Comparison of ENCODE assay signal across 16 cellular contexts in genomic region chr7:77459311-77459726, GRCh38. TPM values are rescaled to one million over a fixed set of nuclear protein-coding genes. Genes with fewer than 3 reads are reported as not detected.
A peak's percentile ranks its signal among the peaks of the same experiment; 100 is the strongest.
DNase-seq lines count a peak whose midpoint lies in the region; ATAC-seq and TF ChIP-seq lines count a peak whose summit lies in the region.
"Had no signal": no experiment of that assay in that cellular context is flagged by ENCODE, and none has a peak within 500 bp of the region (broad histone marks: within the 10 kb centered on the region; RNA-seq: fewer than 3 reads in every experiment).

No MANE protein-coding gene starts in this region.

- no TSS peak for BruUV-seq in HCT116 (replicated peaks; lab: Mats Ljungman, UMichigan)

- H3K4me1 ChIP-seq in HCT116 (ENCODE audit: control insufficient read depth in 1 of 2, insufficient read depth in 2 of 2, low read length in 2 of 2) (peaks cover 0 to 13% of the 10 kb centered on the region in 2 experiments; a peak in 2 of 4 replicates), Karpas-422 (ENCODE audit: low read length) (no peaks in the 10 kb centered on the region)
- H3K4me1 ChIP-seq: BE2C had no signal

- TF ChIP-seq CTCF in HCT116 (IDR thresholded peaks at IDR 0.05 in 2 of 3, conservative IDR thresholded peaks at IDR 0.05 in 1 of 3; ENCODE audit: borderline replicate concordance in 1 of 3, insufficient read depth in 1 of 3, low read depth in 2 of 3, low read length in 2 of 3) (no peak), glutamatergic neuron (IDR thresholded peaks at IDR 0.05; ENCODE audit: partially characterized antibody, unreplicated experiment) (no peak), mesothelial cell of epicardium (IDR thresholded peaks at IDR 0.05; ENCODE audit: unreplicated experiment) (no peak)

- CTCF ChIA-PET in HCT116 (lab: Charles Lee) = no interaction called here

- H3K4me1 Mint-ChIP-seq in glutamatergic neuron (ENCODE audit: low read depth, unreplicated experiment) (peaks cover 2% of the 10 kb centered on the region), mesothelial cell of epicardium (no peaks in the 10 kb centered on the region)

- H3K27me3 Mint-ChIP-seq in glutamatergic neuron (ENCODE audit: unreplicated experiment) (no peaks in the 10 kb centered on the region), mesothelial cell of epicardium (ENCODE audit: low read depth) (no peaks in the 10 kb centered on the region)

- H3K4me3 ChIP-seq in HCT116 (replicated peaks in 1 of 2; ENCODE audit: low read depth in 1 of 2, low read length in 2 of 2) = no peak overlapping the region
- H3K4me3 ChIP-seq in Karpas-422 (ENCODE audit: low read length) = no peak overlapping the region

- H3K9me3 Mint-ChIP-seq in glutamatergic neuron (ENCODE audit: unreplicated experiment) = no peaks in the 10 kb centered on the region
- no peaks in the 10 kb centered on the region for H3K9me3 Mint-ChIP-seq in mesothelial cell of epicardium

- H3K4me2 ChIP-seq in HCT116 (ENCODE audit: low read length) (no peak overlapping the region), Karpas-422 (ENCODE audit: low read depth, low read length, poor library complexity, severe bottlenecking) (no peak overlapping the region)

- H2AFZ ChIP-seq in HCT116 (ENCODE audit: low read depth, low read length, poor library complexity, severe bottlenecking) = peak overlapping the region; percentile 80
- H2AFZ ChIP-seq in Karpas-422 (ENCODE audit: low read length) = no peak overlapping the region

- DNase-seq in DMS153 (lab: John Stamatoyannopoulos, UW) (peak; percentile 74), HCT116 (ENCODE audit: low read depth, low spot score) (no peak), NCI-H2081 treated with DMSO at 0.1 percent for 48 hours (lab: John Stamatoyannopoulos, UW) (peak; percentile 74), SHP77 treated with DMSO at 0.1 percent for 48 hours (lab: John Stamatoyannopoulos, UW) (peak; percentile 6), glutamatergic neuron (no peak), HuH-7 (ENCODE audit: low spot score) (no peak), Karpas-422 (no peak), mesothelial cell of epicardium (ENCODE audit: low spot score in 2 of 2, unreplicated experiment in 2 of 2) (no peak)
- DNase-seq: BE2C; DMS 273 treated with DMSO at 0.1 percent for 48 hours; NCI-H187; NCI-H510A treated with DMSO at 0.1 percent for 48 hours; NK-92 treated with Interleukin-12 subunit alpha and Interleukin-12 subunit beta, amount 100 ng/mL, for 24 hours; OCI-M1; RPMI8226; T-helper 2 cell had no signal

- intact Hi-C loops in HCT116 (cut with micrococcal nuclease) = no loop called here

- no peak for TF ChIP-seq POLR2A in HCT116 (IDR thresholded peaks at IDR 0.05; ENCODE audit: borderline replicate concordance, extremely low read depth, insufficient read depth, insufficient read length)

- H3K27ac Mint-ChIP-seq in glutamatergic neuron (ENCODE audit: unreplicated experiment) (no peak overlapping the region), mesothelial cell of epicardium (no peak overlapping the region)

- no peaks in the 10 kb centered on the region for H3K9me2 ChIP-seq in HCT116 (ENCODE audit: insufficient read depth)
- no peaks in the 10 kb centered on the region for H3K9me2 ChIP-seq in Karpas-422 (replicated peaks; ENCODE audit: insufficient read depth, low read length)

- H3K4me3 Mint-ChIP-seq in glutamatergic neuron (ENCODE audit: unreplicated experiment) = no peak overlapping the region
- H3K4me3 Mint-ChIP-seq in mesothelial cell of epicardium = no peak overlapping the region

- H3K27ac ChIP-seq in HCT116 (ENCODE audit: low read depth, low read length) (no peak overlapping the region), Karpas-422 (ENCODE audit: low read length) (no peak overlapping the region)

- H3K9me3 ChIP-seq in HCT116 (ENCODE audit: control insufficient read depth in 1 of 2, insufficient read depth in 1 of 2, low read depth in 1 of 2, low read length in 2 of 2) = no peaks in the 10 kb centered on the region
- H3K9me3 ChIP-seq in Karpas-422 (ENCODE audit: low read length) = no peaks in the 10 kb centered on the region
- H3K9me3 ChIP-seq: BE2C had no signal

- RAD21 ChIA-PET in HCT116 (lab: Charles Lee; ENCODE audit: low non-redundant PET in 1 of 2, low total read pairs in 2 of 2, uncharacterized antibody in 2 of 2, unreplicated experiment in 2 of 2) = no interaction called here

- no peak for TF ChIP-seq RAD21 in HCT116 (IDR thresholded peaks at IDR 0.05; ENCODE audit: low read depth)

- H3K9ac ChIP-seq in HCT116 (ENCODE audit: low read length) (no peak overlapping the region), Karpas-422 (ENCODE audit: low read length) (no peak overlapping the region)

- H3K27me3 ChIP-seq in HCT116 (ENCODE audit: insufficient read depth, low read length) (no peaks in the 10 kb centered on the region), Karpas-422 (ENCODE audit: low read length) (no peaks in the 10 kb centered on the region)

- no peak for ATAC-seq in HCT116

- H3K36me3 Mint-ChIP-seq in glutamatergic neuron (ENCODE audit: unreplicated experiment) = no peaks in the 10 kb centered on the region
- H3K36me3 Mint-ChIP-seq in mesothelial cell of epicardium = no peaks in the 10 kb centered on the region

- H3K36me3 ChIP-seq in HCT116 (ENCODE audit: control insufficient read depth in 1 of 2, insufficient read depth in 2 of 2, low read length in 2 of 2) (no peaks in the 10 kb centered on the region), Karpas-422 (ENCODE audit: insufficient read depth, low read length) (no peaks in the 10 kb centered on the region)
- H3K36me3 ChIP-seq: BE2C had no signal

- H3K79me2 ChIP-seq in HCT116 (ENCODE audit: insufficient read depth, low read length) (no peaks in the 10 kb centered on the region), Karpas-422 (ENCODE audit: low read length) (no peaks in the 10 kb centered on the region)

- POLR2A ChIA-PET in HCT116 (lab: Charles Lee) = no interaction called here

- H4K20me1 ChIP-seq in HCT116 (ENCODE audit: insufficient read depth) (no peaks in the 10 kb centered on the region), Karpas-422 (ENCODE audit: insufficient read depth, low read depth, low read length) (no peaks in the 10 kb centered on the region)

TF ChIP-seq in HCT116, 20 proteins besides CTCF, POLR2A, EP300 and RAD21 (continues in another document):
- TF ChIP-seq POLR2AphosphoS5 (IDR thresholded peaks at IDR 0.05; ENCODE audit: low read depth, low read length) (no peak), SRF (IDR thresholded peaks at IDR 0.05; ENCODE audit: low read depth) (no peak), FOSL1 (IDR thresholded peaks at IDR 0.05; ENCODE audit: low read depth) (no peak), YY1 (IDR thresholded peaks at IDR 0.05; ENCODE audit: extremely low read depth, insufficient replicate concordance, low read depth, low read length) (no peak), ATF3 (IDR thresholded peaks at IDR 0.05) (no peak), MAX (IDR thresholded peaks at IDR 0.05) (no peak), REST (IDR thresholded peaks at IDR 0.05; ENCODE audit: low read depth) (no peak), SIN3A (IDR thresholded peaks at IDR 0.05; ENCODE audit: low read depth) (no peak), ELF1 (IDR thresholded peaks at IDR 0.05; ENCODE audit: borderline replicate concordance, low read depth) (no peak), CBX3 (IDR thresholded peaks at IDR 0.05; ENCODE audit: low read depth) (no peak), EZH2 (IDR thresholded peaks at IDR 0.05) (no peak), EGR1 (IDR thresholded peaks at IDR 0.05; ENCODE audit: low read depth) (no peak), JUND (IDR thresholded peaks at IDR 0.05) (no peak), ZFX (IDR thresholded peaks at IDR 0.05) (no peak)

RNA-seq across cellular contexts. Expression of gene GSAP, which starts 43.2 kb away (rescaled TPM):
- total RNA-seq in HCT116 (2021; ENCODE audit: unreplicated experiment) (not detected), glutamatergic neuron (ENCODE audit: unreplicated experiment) (0.76 TPM), mesothelial cell of epicardium (18.4 to 19.8 TPM (median 19.6 TPM) in 3 replicates)
- polyA plus RNA-seq in HCT116 (2012) = 0.04 and 0.09 TPM in 2 replicates
- total RNA-seq in Karpas-422 (2014; rRNA removed; shearing (Covaris generic); ENCODE audit: low replicate concordance) = 1.3 and 7.1 TPM in 2 replicates

Comparison
In these comparisons a context has a peak if more than half of its experiments do, and no peak if none do; other contexts are left out.
1. DNase-seq: peak in DMS153 (single experiment), NCI-H2081 treated with DMSO at 0.1 percent for 48 hours (single experiment) and SHP77 treated with DMSO at 0.1 percent for 48 hours (single experiment); none in HCT116 (single experiment), glutamatergic neuron (single experiment), HuH-7 (single experiment), Karpas-422 (single experiment) and mesothelial cell of epicardium (0 of 2).